In genomic region chr15:35078221-35078915, GRCh38 we compare ENCODE assay signal across 9 cellular contexts. TPM values are rescaled to one million over a fixed set of nuclear protein-coding genes. Genes with fewer than 3 reads are reported as not detected.
DNase-seq lines count a peak whose midpoint lies in the region; ATAC-seq and TF ChIP-seq lines count a peak whose summit lies in the region.
"Had no signal": no experiment of that assay in that cellular context is flagged by ENCODE, and none has a peak within 500 bp of the region (broad histone marks: within the 10 kb centered on the region; RNA-seq: fewer than 3 reads in every experiment).

No MANE protein-coding gene starts in this region.

- peak; percentile 75 for TF ChIP-seq CTCF in fibroblast of villous mesenchyme (IDR thresholded peaks at IDR 0.05; ENCODE audit: insufficient read depth, low read depth, low read length)

- DNase-seq in D341Med (ENCODE audit: low spot score) (peak; percentile 79), NCI-H2227 treated with DMSO at 0.1 percent for 48 hours (lab: John Stamatoyannopoulos, UW) (peak; percentile 64), fibroblast of villous mesenchyme (ENCODE audit: low read depth) (peak; percentile 77), nucleus accumbens (lab: John Stamatoyannopoulos, UW) (peak in 31 of 56 donors; percentile 1 to 60 (median 12)), KG1 (lab: John Stamatoyannopoulos, UW) (no peak)
- peak; percentile 5 for DNase-seq in activated CD4-positive, alpha-beta T cell treated with anti-CD3 and anti-CD28 coated beads, Interleukin-2, amount 50 U/mL, for 1 hour
- DNase-seq: activated B cell treated with CpG ODN at 0.5 μM for 24 hours had no signal

- peak; percentile 63 for ATAC-seq in GM21717 (IDR thresholded peaks at IDR 0.05; ENCODE audit: unreplicated experiment)
- no peak for ATAC-seq in GM18520 (IDR thresholded peaks at IDR 0.05; ENCODE audit: unreplicated experiment)

- H3K4me3 ChIP-seq in fibroblast of villous mesenchyme (ENCODE audit: low read depth, low read length) = no peak overlapping the region

RNA-seq across cellular contexts. Expression of gene NANOGP8, which starts 6.7 kb away (rescaled TPM):
- total RNA-seq in fibroblast of villous mesenchyme = 0.32 TPM in 1 of 2 replicates, not detected in the other
